ENCODE assay signal across 20 cellular contexts in genomic region chr16:73306901-73307413, GRCh38.
"Had no signal": no experiment of that assay in that cellular context is flagged by ENCODE, and none has a peak within 500 bp of the region (broad histone marks: within the 10 kb centered on the region; RNA-seq: fewer than 3 reads in every experiment).

No MANE protein-coding gene starts in this region.

- ATAC-seq: effector memory CD8-positive, alpha-beta T cell; gastrocnemius medialis; left cardiac atrium; lower lobe of right lung; sciatic nerve; stimulated activated memory B cell treated with anti-CD40 and anti-IgM and Interleukin-4, amounts not matched to agents 10 μg/mL and 1 μg/mL and 100 μg/mL, for 72 hours; stimulated activated naive CD8-positive, alpha-beta T cell treated with anti-CD3 and anti-CD28 coated beads, Interleukin-15, amount 100 ng/mL, for 72 hours had no signal

- H3K9me3 ChIP-seq: esophagus muscularis mucosa, gastrocnemius medialis, left ventricle myocardium inferior, lower lobe of right lung, spleen, testis, transverse colon had no signal

- H3K4me1 ChIP-seq: esophagus muscularis mucosa, gastrocnemius medialis, left ventricle myocardium inferior, lower lobe of right lung, parathyroid adenoma, spleen, testis, transverse colon had no signal

- H3K79me2 ChIP-seq: parathyroid adenoma had no signal

- H3K4me3 ChIP-seq: esophagus muscularis mucosa, gastrocnemius medialis, left ventricle myocardium inferior, lower lobe of right lung, spleen, testis, transverse colon had no signal

- H3K9ac ChIP-seq: parathyroid adenoma had no signal

- H3K27me3 ChIP-seq: esophagus muscularis mucosa, gastrocnemius medialis, testis had no signal

- H2AFZ ChIP-seq: parathyroid adenoma had no signal

- DNase-seq: effector memory CD8-positive, alpha-beta T cell; gastrocnemius medialis; glutamatergic neuron; immature natural killer cell; left cardiac atrium; left ventricle myocardium inferior; lower lobe of right lung; mesenchymal stem cell; naive B cell; spleen; stimulated activated CD4-positive, alpha-beta T cell treated with anti-CD3 and anti-CD28 coated beads, Interleukin-15, amount 100 ng/mL, for 24 hours; stimulated activated CD4-positive, alpha-beta T cell treated with anti-CD3 and anti-CD28 coated beads, Interleukin-1b, Interleukin-23, amount 100 ng/mL, for 48 hours; stimulated activated CD4-positive, alpha-beta T cell treated with anti-CD3 and anti-CD28 coated beads, Interleukin-4, amount 100 ng/mL, for 24 hours; stimulated activated naive CD8-positive, alpha-beta T cell treated with anti-CD3 and anti-CD28 coated beads, Interleukin-15, amount 100 ng/mL, for 72 hours; testis; transverse colon had no signal

- H3K36me3 ChIP-seq: esophagus muscularis mucosa, gastrocnemius medialis, left ventricle myocardium inferior, lower lobe of right lung, spleen, transverse colon had no signal
